ENCODE assay signal across 1 cellular context in genomic region chr16:370443-370842, GRCh38.
TF ChIP-seq lines count a peak whose summit lies in the region.

Gene MRPL28 (minus strand): TSS chr16:370538. CDS start chr16:370218, 320 bp downstream.

TF ChIP-seq in HepG2, 621 proteins besides CTCF, POLR2A, EP300 and RAD21 (continued from another document and continues in another):
- TF ChIP-seq SNAPC4 (CRISPR knock-in tag; IDR thresholded peaks at IDR 0.05), result no peak
- no peak for TF ChIP-seq ZNF629 (CRISPR knock-in tag; conservative IDR thresholded peaks at IDR 0.05)
- no peak for TF ChIP-seq SRF (IDR thresholded peaks at IDR 0.05; ENCODE audit: low read depth, low read length)
- peak; percentile 96 for TF ChIP-seq AKAP8 (CRISPR knock-in tag; IDR thresholded peaks at IDR 0.05)
- no peak for TF ChIP-seq PPARG (CRISPR knock-in tag; conservative IDR thresholded peaks at IDR 0.05)
- TF ChIP-seq ZNF614 (CRISPR knock-in tag; IDR thresholded peaks at IDR 0.05; ENCODE audit: borderline replicate concordance), result 0 out of 2 replicates have a peak, but pooled peaks have one; percentile 38
- peak; percentile 61 for TF ChIP-seq POLR2AphosphoS5 (IDR thresholded peaks at IDR 0.05; ENCODE audit: low read depth, low read length)
- no peak for TF ChIP-seq ZNF333 (CRISPR knock-in tag; IDR thresholded peaks at IDR 0.05; ENCODE audit: borderline replicate concordance)
- TF ChIP-seq ZNF281 (CRISPR knock-in tag; IDR thresholded peaks at IDR 0.05; ENCODE audit: borderline replicate concordance), result peak; percentile 16; the same call in 1 of the 2 replicates
- TF ChIP-seq HNF1B (CRISPR knock-in tag; IDR thresholded peaks at IDR 0.05), result peak; percentile 48; the same call in 1 of the 2 replicates
- no peak for TF ChIP-seq SUZ12 (IDR thresholded peaks at IDR 0.05; ENCODE audit: low read depth, low read length)
- TF ChIP-seq ZNF724P (CRISPR knock-in tag; IDR thresholded peaks at IDR 0.05; ENCODE audit: borderline replicate concordance), result no peak
- TF ChIP-seq DNMT3B (CRISPR knock-in tag; conservative IDR thresholded peaks at IDR 0.05), result no peak
- TF ChIP-seq, protein P1, sequence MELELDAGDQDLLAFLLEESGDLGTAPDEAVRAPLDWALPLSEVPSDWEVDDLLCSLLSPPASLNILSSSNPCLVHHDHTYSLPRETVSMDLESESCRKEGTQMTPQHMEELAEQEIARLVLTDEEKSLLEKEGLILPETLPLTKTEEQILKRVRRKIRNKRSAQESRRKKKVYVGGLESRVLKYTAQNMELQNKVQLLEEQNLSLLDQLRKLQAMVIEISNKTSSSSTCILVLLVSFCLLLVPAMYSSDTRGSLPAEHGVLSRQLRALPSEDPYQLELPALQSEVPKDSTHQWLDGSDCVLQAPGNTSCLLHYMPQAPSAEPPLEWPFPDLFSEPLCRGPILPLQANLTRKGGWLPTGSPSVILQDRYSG (CRISPR knock-in tag; IDR thresholded peaks at IDR 0.05), result no peak
- 0 out of 2 replicates have a peak, but pooled peaks have one; percentile 40 for TF ChIP-seq HCFC1 (IDR thresholded peaks at IDR 0.05; ENCODE audit: low read depth, low read length)
- TF ChIP-seq HNRNPLL (IDR thresholded peaks at IDR 0.05; ENCODE audit: low read depth, low read length, poor library complexity, severe bottlenecking), result peak; percentile 82
- TF ChIP-seq ZNF101 (CRISPR knock-in tag; IDR thresholded peaks at IDR 0.05; ENCODE audit: borderline replicate concordance, low read depth), result no peak
- TF ChIP-seq ARNT2 (CRISPR knock-in tag; IDR thresholded peaks at IDR 0.05; ENCODE audit: low read depth), result 0 out of 2 replicates have a peak, but pooled peaks have one; percentile 42
- TF ChIP-seq, protein P2, sequence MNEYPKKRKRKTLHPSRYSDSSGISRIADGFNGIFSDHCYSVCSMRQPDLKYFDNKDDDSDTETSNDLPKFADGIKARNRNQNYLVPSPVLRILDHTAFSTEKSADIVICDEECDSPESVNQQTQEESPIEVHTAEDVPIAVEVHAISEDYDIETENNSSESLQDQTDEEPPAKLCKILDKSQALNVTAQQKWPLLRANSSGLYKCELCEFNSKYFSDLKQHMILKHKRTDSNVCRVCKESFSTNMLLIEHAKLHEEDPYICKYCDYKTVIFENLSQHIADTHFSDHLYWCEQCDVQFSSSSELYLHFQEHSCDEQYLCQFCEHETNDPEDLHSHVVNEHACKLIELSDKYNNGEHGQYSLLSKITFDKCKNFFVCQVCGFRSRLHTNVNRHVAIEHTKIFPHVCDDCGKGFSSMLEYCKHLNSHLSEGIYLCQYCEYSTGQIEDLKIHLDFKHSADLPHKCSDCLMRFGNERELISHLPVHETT (CRISPR knock-in tag; conservative IDR thresholded peaks at IDR 0.05), result no peak
- peak; percentile 63; the same call in 1 of the 2 replicates for TF ChIP-seq ZBTB7A (CRISPR knock-in tag; IDR thresholded peaks at IDR 0.05)
- TF ChIP-seq HNRNPL (IDR thresholded peaks at IDR 0.05; ENCODE audit: low read depth, low read length), result no peak
- no peak for TF ChIP-seq SALL2 (CRISPR knock-in tag; IDR thresholded peaks at IDR 0.05)
- TF ChIP-seq GTF2F1 (IDR thresholded peaks at IDR 0.05; ENCODE audit: low read length), result no peak
- TF ChIP-seq ZEB1 (IDR thresholded peaks at IDR 0.05; ENCODE audit: insufficient replicate concordance, low read depth), result no peak
- TF ChIP-seq ZNF652 (CRISPR knock-in tag; IDR thresholded peaks at IDR 0.05; ENCODE audit: borderline replicate concordance, low read depth), result no peak
- TF ChIP-seq ZNF205 (CRISPR knock-in tag; IDR thresholded peaks at IDR 0.05), result no peak
- TF ChIP-seq STAG1 (CRISPR knock-in tag; IDR thresholded peaks at IDR 0.05), result no peak
- TF ChIP-seq, protein P3, sequence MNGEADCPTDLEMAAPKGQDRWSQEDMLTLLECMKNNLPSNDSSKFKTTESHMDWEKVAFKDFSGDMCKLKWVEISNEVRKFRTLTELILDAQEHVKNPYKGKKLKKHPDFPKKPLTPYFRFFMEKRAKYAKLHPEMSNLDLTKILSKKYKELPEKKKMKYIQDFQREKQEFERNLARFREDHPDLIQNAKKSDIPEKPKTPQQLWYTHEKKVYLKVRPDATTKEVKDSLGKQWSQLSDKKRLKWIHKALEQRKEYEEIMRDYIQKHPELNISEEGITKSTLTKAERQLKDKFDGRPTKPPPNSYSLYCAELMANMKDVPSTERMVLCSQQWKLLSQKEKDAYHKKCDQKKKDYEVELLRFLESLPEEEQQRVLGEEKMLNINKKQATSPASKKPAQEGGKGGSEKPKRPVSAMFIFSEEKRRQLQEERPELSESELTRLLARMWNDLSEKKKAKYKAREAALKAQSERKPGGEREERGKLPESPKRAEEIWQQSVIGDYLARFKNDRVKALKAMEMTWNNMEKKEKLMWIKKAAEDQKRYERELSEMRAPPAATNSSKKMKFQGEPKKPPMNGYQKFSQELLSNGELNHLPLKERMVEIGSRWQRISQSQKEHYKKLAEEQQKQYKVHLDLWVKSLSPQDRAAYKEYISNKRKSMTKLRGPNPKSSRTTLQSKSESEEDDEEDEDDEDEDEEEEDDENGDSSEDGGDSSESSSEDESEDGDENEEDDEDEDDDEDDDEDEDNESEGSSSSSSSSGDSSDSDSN (CRISPR knock-in tag; IDR thresholded peaks at IDR 0.05), result 0 out of 2 replicates have a peak, but pooled peaks have one; percentile 30
- no peak for TF ChIP-seq EZH2 (conservative IDR thresholded peaks at IDR 0.05; ENCODE audit: low read depth, low read length)
- TF ChIP-seq ZNF138 (CRISPR knock-in tag; IDR thresholded peaks at IDR 0.05; ENCODE audit: low read depth), result no peak
- peak; percentile 56; the same call in 1 of the 2 replicates for TF ChIP-seq PBX3 (CRISPR knock-in tag; IDR thresholded peaks at IDR 0.05; ENCODE audit: borderline replicate concordance)
- TF ChIP-seq ARNTL (CRISPR knock-in tag; IDR thresholded peaks at IDR 0.05), result no peak
- TF ChIP-seq ZNF75D (CRISPR knock-in tag; IDR thresholded peaks at IDR 0.05; ENCODE audit: borderline replicate concordance), result no peak
- 0 out of 2 replicates have a peak, but pooled peaks have one; percentile 15 for TF ChIP-seq FOXA3 (CRISPR knock-in tag; IDR thresholded peaks at IDR 0.05)
- peak; percentile 91 for TF ChIP-seq NFYC (CRISPR knock-in tag; IDR thresholded peaks at IDR 0.05)
- no peak for TF ChIP-seq ZNF468 (CRISPR knock-in tag; IDR thresholded peaks at IDR 0.05)
- TF ChIP-seq IRX3 (CRISPR knock-in tag; IDR thresholded peaks at IDR 0.05; ENCODE audit: borderline replicate concordance, low read depth), result no peak
- TF ChIP-seq TARDBP (CRISPR knock-in tag; IDR thresholded peaks at IDR 0.05), result peak; percentile 24; the same call in 1 of the 2 replicates
- TF ChIP-seq CBFB (CRISPR knock-in tag; IDR thresholded peaks at IDR 0.05), result no peak
- TF ChIP-seq RFXANK (CRISPR knock-in tag; IDR thresholded peaks at IDR 0.05), result no peak
- peak; percentile 83 for TF ChIP-seq BHLHE40 (IDR thresholded peaks at IDR 0.05; ENCODE audit: low read length)
- no peak for TF ChIP-seq KLF13 (CRISPR knock-in tag; IDR thresholded peaks at IDR 0.05)
- TF ChIP-seq HDAC6 (IDR thresholded peaks at IDR 0.05; ENCODE audit: low read depth, low read length), result no peak
- TF ChIP-seq ZNF274 (CRISPR knock-in tag; IDR thresholded peaks at IDR 0.05), result no peak
- TF ChIP-seq ZNF232 (CRISPR knock-in tag; IDR thresholded peaks at IDR 0.05; ENCODE audit: borderline replicate concordance), result no peak
- no peak for TF ChIP-seq RXRB (CRISPR knock-in tag; IDR thresholded peaks at IDR 0.05; ENCODE audit: borderline replicate concordance)
- no peak for TF ChIP-seq ZKSCAN5 (CRISPR knock-in tag; IDR thresholded peaks at IDR 0.05)
- 0 out of 2 replicates have a peak, but pooled peaks have one; percentile 9 for TF ChIP-seq ISL2 (CRISPR knock-in tag; IDR thresholded peaks at IDR 0.05)
- TF ChIP-seq ZIK1 (CRISPR knock-in tag; IDR thresholded peaks at IDR 0.05; ENCODE audit: borderline replicate concordance, low read depth), result no peak
- TF ChIP-seq GATAD2A (CRISPR knock-in tag; IDR thresholded peaks at IDR 0.05), result no peak
- TF ChIP-seq BATF2 (CRISPR knock-in tag; IDR thresholded peaks at IDR 0.05), result no peak
- no peak for TF ChIP-seq NFKBIZ (CRISPR knock-in tag; IDR thresholded peaks at IDR 0.05)
- no peak for TF ChIP-seq RELA (CRISPR knock-in tag; IDR thresholded peaks at IDR 0.05)
- TF ChIP-seq KDM2A (CRISPR knock-in tag; IDR thresholded peaks at IDR 0.05; ENCODE audit: borderline replicate concordance, low read depth), result peak; percentile 99
